1 cellular context compared by ENCODE assay signal in genomic region chr16:82329504-82330192, GRCh38.
TF ChIP-seq lines count a peak whose summit lies in the region.

No MANE protein-coding gene starts in this region.

TF ChIP-seq in HepG2, 621 proteins besides CTCF, POLR2A, EP300 and RAD21 (continued from another document and continues in another):
- TF ChIP-seq TFE3 (CRISPR knock-in tag; IDR thresholded peaks at IDR 0.05) (peak; percentile 71; the same call in 1 of the 2 replicates), ZNF292 (CRISPR knock-in tag; IDR thresholded peaks at IDR 0.05; ENCODE audit: borderline replicate concordance, low read depth) (peak; percentile 59; the same call in 1 of the 2 replicates), CREB1 (IDR thresholded peaks at IDR 0.05) (no peak), CREB1 (CRISPR knock-in tag; IDR thresholded peaks at IDR 0.05) (no peak), ZZZ3 (CRISPR knock-in tag; IDR thresholded peaks at IDR 0.05; ENCODE audit: borderline replicate concordance) (no peak), E2F5 (CRISPR knock-in tag; conservative IDR thresholded peaks at IDR 0.05) (no peak), GATA4 (IDR thresholded peaks at IDR 0.05; ENCODE audit: borderline replicate concordance, low read depth) (no peak), HNF4A (CRISPR knock-in tag; IDR thresholded peaks at IDR 0.05) (peak; percentile 35; the same call in 1 of the 2 replicates), NFAT5 (CRISPR knock-in tag; IDR thresholded peaks at IDR 0.05) (no peak), ZNF331 (CRISPR knock-in tag; IDR thresholded peaks at IDR 0.05) (peak; percentile 50), KMT2A (CRISPR knock-in tag; IDR thresholded peaks at IDR 0.05) (no peak), ZNF574 (CRISPR knock-in tag; IDR thresholded peaks at IDR 0.05) (0 out of 2 replicates have a peak, but pooled peaks have one; percentile 28), DZIP1 (CRISPR knock-in tag; IDR thresholded peaks at IDR 0.05) (no peak), EHMT2 (IDR thresholded peaks at IDR 0.05; ENCODE audit: borderline replicate concordance, low read depth, low read length) (no peak; the same call in 1 of the 2 replicates), MAFG (CRISPR knock-in tag; IDR thresholded peaks at IDR 0.05) (no peak), BORCS8-MEF2B (CRISPR knock-in tag; IDR thresholded peaks at IDR 0.05) (no peak), YEATS2 (CRISPR knock-in tag; IDR thresholded peaks at IDR 0.05; ENCODE audit: borderline replicate concordance) (no peak), DR1 (CRISPR knock-in tag; IDR thresholded peaks at IDR 0.05) (no peak), GMEB2 (CRISPR knock-in tag; IDR thresholded peaks at IDR 0.05; ENCODE audit: low read depth) (no peak), ZFYVE20 (CRISPR knock-in tag; IDR thresholded peaks at IDR 0.05; ENCODE audit: borderline replicate concordance, low read depth) (no peak), SIN3B (IDR thresholded peaks at IDR 0.05; ENCODE audit: low read length) (no peak), ZNF790 (CRISPR knock-in tag; IDR thresholded peaks at IDR 0.05; ENCODE audit: borderline replicate concordance) (no peak), DDIT3 (CRISPR knock-in tag; IDR thresholded peaks at IDR 0.05) (no peak), ZNF34 (CRISPR knock-in tag; IDR thresholded peaks at IDR 0.05; ENCODE audit: borderline replicate concordance) (0 out of 2 replicates have a peak, but pooled peaks have one; percentile 65), CBX1 (IDR thresholded peaks at IDR 0.05; ENCODE audit: low read depth) (peak; percentile 33), NR3C1 (CRISPR knock-in tag; IDR thresholded peaks at IDR 0.05) (no peak), MZF1 (CRISPR knock-in tag; IDR thresholded peaks at IDR 0.05; ENCODE audit: borderline replicate concordance) (no peak), MIXL1 (CRISPR knock-in tag; IDR thresholded peaks at IDR 0.05) (peak; percentile 23; the same call in 1 of the 2 replicates), ZNF263 (CRISPR knock-in tag; IDR thresholded peaks at IDR 0.05) (no peak), ARNTL (CRISPR knock-in tag; IDR thresholded peaks at IDR 0.05) (0 out of 2 replicates have a peak, but pooled peaks have one; percentile 49), ZNF609 (CRISPR knock-in tag; IDR thresholded peaks at IDR 0.05; ENCODE audit: borderline replicate concordance) (peak; percentile 71), TERF1 (CRISPR knock-in tag; IDR thresholded peaks at IDR 0.05) (no peak), GABPA (IDR thresholded peaks at IDR 0.05; ENCODE audit: low read depth, low read length) (no peak), GABPA (CRISPR knock-in tag; IDR thresholded peaks at IDR 0.05; ENCODE audit: low read depth) (0 out of 2 replicates have a peak, but pooled peaks have one; percentile 25), HOXA3 (CRISPR knock-in tag; IDR thresholded peaks at IDR 0.05) (peak; percentile 37; the same call in 1 of the 2 replicates), BRF2 (CRISPR knock-in tag; IDR thresholded peaks at IDR 0.05) (no peak)
